ENCODE assay signal across 8 cellular contexts in genomic region chr3:47380601-47381316, GRCh38.
DNase-seq lines count a peak whose midpoint lies in the region; ATAC-seq and TF ChIP-seq lines count a peak whose summit lies in the region.

Gene PTPN23 (plus strand): TSS chr3:47381021. CDS start chr3:47381097, 76 bp downstream.

- H3K4me3 ChIP-seq in AG09309 (ENCODE audit: control insufficient read depth, low read depth, low read length) = peak within 1 kb of the TSS; percentile 95

- no peaks in the 10 kb centered on the region for H3K27me3 Mint-ChIP-seq in central memory CD8-positive, alpha-beta T cell

- peaks cover 42% of the 10 kb centered on the region for H3K4me1 Mint-ChIP-seq in central memory CD8-positive, alpha-beta T cell

- peak; percentile 66 for ATAC-seq in GM19025 (IDR thresholded peaks at IDR 0.05; ENCODE audit: low read depth, unreplicated experiment)
- ATAC-seq in HG03342 (IDR thresholded peaks at IDR 0.05; ENCODE audit: unreplicated experiment) = peak; percentile 69
- ATAC-seq in central memory CD8-positive, alpha-beta T cell (replicated peaks; ENCODE audit: extremely low read depth, poor library complexity, severe bottlenecking) = peak; percentile 79

- H3K4me3 Mint-ChIP-seq in central memory CD8-positive, alpha-beta T cell = peak within 1 kb of the TSS; percentile 91

- peak; percentile 95 for DNase-seq in AG09309 (ENCODE audit: low read depth)
- DNase-seq in NCI-H446 (lab: John Stamatoyannopoulos, UW) = peak; percentile 84 to 96
- DNase-seq in activated CD4-positive, CD25-positive, alpha-beta regulatory T cell treated with anti-CD3 and anti-CD28 coated beads, Interleukin-2, amount 50 U/mL, for 16 hours (ENCODE audit: low read depth, low spot score) = peak; percentile 99
- DNase-seq in central memory CD8-positive, alpha-beta T cell (ENCODE audit: low spot score in 2 of 2) = peak; percentile 98
- peak; percentile 100 for DNase-seq in inferior parietal cortex (ENCODE audit: extremely low spot score)
- peak; percentile 98 for DNase-seq in stimulated activated CD4-positive, alpha-beta T cell treated with anti-CD3 and anti-CD28 coated beads, Interleukin-12 subunit alpha, Interleukin-12 subunit beta, amount 100 ng/mL, for 24 hours (ENCODE audit: low read depth in 2 of 2)

- H3K9me3 Mint-ChIP-seq in central memory CD8-positive, alpha-beta T cell = no peaks in the 10 kb centered on the region

- no peak for TF ChIP-seq CTCF in AG09309 (IDR thresholded peaks at IDR 0.05; ENCODE audit: control insufficient read depth, insufficient read depth, low read depth, low read length, missing control alignments)

- H3K27ac Mint-ChIP-seq in central memory CD8-positive, alpha-beta T cell (ENCODE audit: low read depth) = peak within 1 kb of the TSS; percentile 99

- H3K36me3 Mint-ChIP-seq in central memory CD8-positive, alpha-beta T cell (ENCODE audit: insufficient read depth) = peaks cover 22% of the 10 kb centered on the region

Comparison
In these comparisons a context has a peak if more than half of its experiments do, and no peak if none do; other contexts are left out.
1. Peak in every context shown above with its lines: DNase-seq, ATAC-seq and H3K4me3 ChIP-seq.